Comparison of ENCODE assay signal across 1 cellular context in the genomic region with DNA sequence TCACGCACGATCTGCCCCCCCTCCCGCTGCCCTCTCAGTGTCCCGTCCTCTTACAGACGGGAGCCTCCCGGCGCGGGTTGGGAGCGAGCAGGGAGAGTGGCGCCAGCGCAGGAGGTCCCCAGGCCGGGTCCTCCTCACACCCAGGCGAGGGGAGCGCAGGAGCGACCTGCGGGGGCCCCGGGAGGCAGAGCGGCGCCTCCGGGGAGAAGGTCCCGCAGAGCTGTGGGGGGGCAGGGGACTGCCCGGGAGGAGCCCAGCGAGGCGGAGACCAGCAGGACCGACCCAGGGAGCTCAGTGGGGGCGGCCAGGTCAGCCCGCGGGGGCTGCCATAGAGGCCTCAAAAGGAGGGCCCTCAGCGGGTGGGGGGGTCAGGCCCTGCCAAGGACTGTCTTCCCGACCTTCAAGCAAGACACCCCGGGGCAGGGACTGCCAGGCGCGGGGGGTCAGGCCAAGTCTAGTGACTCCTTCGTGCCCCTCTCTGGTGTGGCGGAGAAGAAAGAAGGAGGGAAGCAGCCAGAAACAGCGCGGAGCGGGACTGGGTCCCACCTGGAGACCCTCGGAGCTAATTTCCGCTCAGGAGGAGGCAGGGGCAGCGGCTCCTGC.
TF ChIP-seq lines count a peak whose summit lies in the region.

No MANE protein-coding gene starts in this region.

TF ChIP-seq in H1, 55 proteins besides CTCF, POLR2A, EP300 and RAD21:
- TF ChIP-seq RXRA (IDR thresholded peaks at IDR 0.05; ENCODE audit: insufficient read depth, low read depth, low read length) (no peak), POLR2AphosphoS5 (IDR thresholded peaks at IDR 0.05; ENCODE audit: low read depth, low read length) (no peak), CTBP2 (IDR thresholded peaks at IDR 0.05; ENCODE audit: borderline replicate concordance, insufficient read depth, insufficient read length, low read length) (peak; percentile 86), SUZ12 (IDR thresholded peaks at IDR 0.05; ENCODE audit: low read length) (peak; percentile 50), SIRT6 (IDR thresholded peaks at IDR 0.05; ENCODE audit: low read length) (no peak), TAF7 (optimal IDR thresholded peaks at IDR 0.05; ENCODE audit: borderline replicate concordance, low read depth, low read length) (no peak), GABPA (IDR thresholded peaks at IDR 0.05; ENCODE audit: borderline replicate concordance, insufficient read depth, low read length) (no peak), KDM4A (IDR thresholded peaks at IDR 0.05; ENCODE audit: low read depth, low read length, severe bottlenecking) (peak; percentile 90), RBBP5 (IDR thresholded peaks at IDR 0.05; ENCODE audit: borderline replicate concordance, low read depth, low read length) (peak; percentile 90), TEAD4 (IDR thresholded peaks at IDR 0.05; ENCODE audit: low read depth, low read length) (no peak), HDAC2 (IDR thresholded peaks at IDR 0.05; ENCODE audit: borderline replicate concordance in 1 of 2, low read depth in 2 of 2, low read length in 2 of 2) (peak in 1 of 2 experiments; percentile 48; a peak in 1 of 4 replicates), CHD1 (IDR thresholded peaks at IDR 0.05; ENCODE audit: low read depth, low read length) (no peak), POU5F1 (IDR thresholded peaks at IDR 0.05; ENCODE audit: low read depth, low read length) (no peak), ASH2L (IDR thresholded peaks at IDR 0.05; ENCODE audit: low read length) (peak; percentile 87), BACH1 (IDR thresholded peaks at IDR 0.05; ENCODE audit: low read length) (no peak), RNF2 (IDR thresholded peaks at IDR 0.05; ENCODE audit: borderline replicate concordance, low read depth, low read length, missing control alignments, poor library complexity, severe bottlenecking) (peak; percentile 65), HDAC6 (IDR thresholded peaks at IDR 0.05; ENCODE audit: low read depth, low read length) (no peak), TBP (IDR thresholded peaks at IDR 0.05; ENCODE audit: low read depth, low read length) (no peak), TCF12 (IDR thresholded peaks at IDR 0.05; ENCODE audit: low read depth, low read length) (no peak), GTF2F1 (IDR thresholded peaks at IDR 0.05; ENCODE audit: borderline replicate concordance, low read depth, low read length) (no peak), NRF1 (IDR thresholded peaks at IDR 0.05; ENCODE audit: low read depth, low read length) (no peak), EZH2 (IDR thresholded peaks at IDR 0.05; ENCODE audit: low read depth, low read length, severe bottlenecking) (peak; percentile 34), SAP30 (IDR thresholded peaks at IDR 0.05; ENCODE audit: insufficient read depth, insufficient replicate concordance, low read length) (no peak), CBX5 (IDR thresholded peaks at IDR 0.05; ENCODE audit: low read depth, low read length) (no peak), BRCA1 (IDR thresholded peaks at IDR 0.05; ENCODE audit: low read depth, low read length) (no peak), NANOG (IDR thresholded peaks at IDR 0.05; ENCODE audit: insufficient read depth, low read depth, low read length, poor library complexity, severe bottlenecking) (no peak), PHF8 (conservative IDR thresholded peaks at IDR 0.05; ENCODE audit: low read depth, low read length) (0 out of 2 replicates have a peak, but pooled peaks have one; percentile 8)
- TF ChIP-seq, protein P1, sequence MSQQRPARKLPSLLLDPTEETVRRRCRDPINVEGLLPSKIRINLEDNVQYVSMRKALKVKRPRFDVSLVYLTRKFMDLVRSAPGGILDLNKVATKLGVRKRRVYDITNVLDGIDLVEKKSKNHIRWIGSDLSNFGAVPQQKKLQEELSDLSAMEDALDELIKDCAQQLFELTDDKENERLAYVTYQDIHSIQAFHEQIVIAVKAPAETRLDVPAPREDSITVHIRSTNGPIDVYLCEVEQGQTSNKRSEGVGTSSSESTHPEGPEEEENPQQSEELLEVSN (IDR thresholded peaks at IDR 0.05): peak; percentile 41; the same call in 1 of the 2 replicates
- TF ChIP-seq, protein P2, sequence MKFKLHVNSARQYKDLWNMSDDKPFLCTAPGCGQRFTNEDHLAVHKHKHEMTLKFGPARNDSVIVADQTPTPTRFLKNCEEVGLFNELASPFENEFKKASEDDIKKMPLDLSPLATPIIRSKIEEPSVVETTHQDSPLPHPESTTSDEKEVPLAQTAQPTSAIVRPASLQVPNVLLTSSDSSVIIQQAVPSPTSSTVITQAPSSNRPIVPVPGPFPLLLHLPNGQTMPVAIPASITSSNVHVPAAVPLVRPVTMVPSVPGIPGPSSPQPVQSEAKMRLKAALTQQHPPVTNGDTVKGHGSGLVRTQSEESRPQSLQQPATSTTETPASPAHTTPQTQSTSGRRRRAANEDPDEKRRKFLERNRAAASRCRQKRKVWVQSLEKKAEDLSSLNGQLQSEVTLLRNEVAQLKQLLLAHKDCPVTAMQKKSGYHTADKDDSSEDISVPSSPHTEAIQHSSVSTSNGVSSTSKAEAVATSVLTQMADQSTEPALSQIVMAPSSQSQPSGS (IDR thresholded peaks at IDR 0.05; ENCODE audit: low read length): no peak
